9 cellular contexts compared by ENCODE assay signal in genomic region chr11:100876826-100877545, GRCh38.
A peak's percentile ranks its signal among the peaks of the same experiment; 100 is the strongest.
DNase-seq lines count a peak whose midpoint lies in the region; ATAC-seq and TF ChIP-seq lines count a peak whose summit lies in the region.
"Had no signal": no experiment of that assay in that cellular context is flagged by ENCODE, and none has a peak within 500 bp of the region (broad histone marks: within the 10 kb centered on the region; RNA-seq: fewer than 3 reads in every experiment).

No MANE protein-coding gene starts in this region.

- H3K36me3 ChIP-seq in KMS-11 (ENCODE audit: insufficient read depth) (no peaks in the 10 kb centered on the region), tibial nerve (no peaks in the 10 kb centered on the region)

- H3K4me1 ChIP-seq in KMS-11 (ENCODE audit: low read depth, poor library complexity, severe bottlenecking) (peaks cover 22% of the 10 kb centered on the region), tibial nerve (peaks cover 0 to 39% (median 7%) of the 10 kb centered on the region in 4 donors)

- no peak overlapping the region; the same call in 1 of the 2 replicates for H3K9ac ChIP-seq in KMS-11

- TF ChIP-seq EP300 in tibial nerve (IDR thresholded peaks at IDR 0.05) = peak in 1 of 2 donors; percentile 67

- TF ChIP-seq POLR2A in tibial nerve (IDR thresholded peaks at IDR 0.05) = no peak

- WGBS in tibial nerve, 2 donors = 16 to 22% methylated on average over 3 of the region's 3 CpGs

- TF ChIP-seq CTCF in KMS-11 (conservative IDR thresholded peaks at IDR 0.05; ENCODE audit: low read depth, low read length) (no peak), tibial nerve (IDR thresholded peaks at IDR 0.05) (no peak)

- H3K4me2 ChIP-seq in KMS-11 = peak overlapping the region; percentile 73

- DNase-seq in A172 (ENCODE audit: low spot score) (peak; percentile 91), fibroblast of the conjunctiva (ENCODE audit: low read depth) (peak; percentile 93), tibial nerve (ENCODE audit: low spot score in 2 of 2) (no peak), midbrain (lab: John Stamatoyannopoulos, UW) (no peak), HK-2 (ENCODE audit: unreplicated experiment) (no peak)
- no peak for DNase-seq in activated naive CD4-positive, alpha-beta T cell treated with Interleukin-2 at 50 U/mL for 16 hours

- peaks cover 0 to 2% (median 0%) of the 10 kb centered on the region in 4 donors for H3K9me3 ChIP-seq in tibial nerve

- H3K27me3 ChIP-seq in KMS-11 (ENCODE audit: insufficient read depth, low read depth) (no peaks in the 10 kb centered on the region), tibial nerve (no peaks in the 10 kb centered on the region)

- no peaks in the 10 kb centered on the region for H4K20me1 ChIP-seq in KMS-11 (ENCODE audit: insufficient read depth)

- no peak overlapping the region for H2AFZ ChIP-seq in KMS-11 (ENCODE audit: low read depth)

- H3K4me3 ChIP-seq in KMS-11 (IDR thresholded peaks at IDR 0.05; ENCODE audit: insufficient read depth, low read depth, low read length) = no peak overlapping the region
- no peak overlapping the region for H3K4me3 ChIP-seq in tibial nerve

- H3K79me2 ChIP-seq in KMS-11 (ENCODE audit: insufficient read depth, low read depth) = no peaks in the 10 kb centered on the region

- H3K27ac ChIP-seq in KMS-11 (peak overlapping the region; percentile 52; the same call in 1 of the 2 replicates), tibial nerve (peak overlapping the region in 3 of 4 donors; percentile 47 to 84 (median 83))
- H3K27ac ChIP-seq: C4-2B had no signal

- peak; percentile 81 for ATAC-seq in GM21528 (IDR thresholded peaks at IDR 0.05; ENCODE audit: low FRiP score, unreplicated experiment)

Comparison
In these comparisons a context has a peak if more than half of its experiments do, and no peak if none do; other contexts are left out.
1. DNase-seq: peak in A172 (single experiment) and fibroblast of the conjunctiva (single experiment); none in tibial nerve (0 of 2), activated naive CD4-positive, alpha-beta T cell treated with Interleukin-2 at 50 U/mL for 16 hours (single experiment), midbrain (single experiment) and HK-2 (single experiment).